ENCODE assay signal across 8 cellular contexts in the genomic region with DNA sequence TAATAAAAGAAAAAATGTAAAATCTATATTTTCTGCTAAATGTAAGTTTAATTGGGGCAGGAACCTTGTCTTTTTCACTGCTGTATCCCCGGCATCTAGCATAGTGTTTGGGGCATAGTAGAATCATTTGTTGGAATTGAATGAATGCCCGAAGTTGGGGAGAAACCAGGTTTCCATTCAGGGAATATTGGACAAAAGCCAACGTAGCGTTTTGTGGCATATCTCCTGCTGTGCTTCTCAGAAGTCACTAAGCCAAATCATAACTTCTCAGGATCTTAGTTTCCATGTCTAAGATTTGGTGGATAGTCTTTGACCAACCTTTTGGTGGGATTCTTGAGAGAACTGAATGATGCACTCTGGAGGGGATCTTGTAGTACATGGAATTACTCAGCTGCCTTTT.
"Had no signal": no experiment of that assay in that cellular context is flagged by ENCODE, and none has a peak within 500 bp of the region (broad histone marks: within the 10 kb centered on the region; RNA-seq: fewer than 3 reads in every experiment).

No MANE protein-coding gene starts in this region.

- H3K4me3 ChIP-seq: GM23248, HAP-1 had no signal

- DNase-seq: GM23248, GOT3, H7, KG1 had no signal

- H3K36me3 ChIP-seq: HAP-1 had no signal

- H3K9me3 ChIP-seq: HAP-1 had no signal

- H3K9ac ChIP-seq: GM23248 had no signal

- H3K27ac ChIP-seq: GM23248, HL-60 had no signal

- H2AFZ ChIP-seq: GM23248 had no signal

- ATAC-seq: HCT116, HepG2 had no signal

- H3K4me1 ChIP-seq: HAP-1 had no signal
